ENCODE assay signal across 13 cellular contexts in the genomic region with DNA sequence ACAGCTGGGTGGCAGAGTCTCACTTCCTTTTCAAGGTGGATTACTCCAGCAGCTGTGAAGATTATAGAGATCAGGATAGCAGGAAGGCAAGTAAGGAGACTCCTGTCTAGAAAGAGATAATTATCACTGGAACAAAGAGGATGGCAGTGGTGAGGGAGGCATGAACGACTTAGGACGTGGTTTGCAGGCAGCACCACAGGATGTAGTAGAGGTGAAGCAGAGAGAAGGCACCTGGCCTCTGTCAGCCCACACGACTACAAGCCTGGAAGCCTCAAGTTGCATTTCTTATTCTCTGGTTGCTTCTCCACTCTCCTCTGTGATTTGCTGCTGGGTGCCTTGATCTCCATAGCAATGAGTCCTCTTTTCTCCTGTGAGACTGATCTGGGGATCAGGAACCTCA.
DNase-seq lines count a peak whose midpoint lies in the region; ATAC-seq and TF ChIP-seq lines count a peak whose summit lies in the region.
"Had no signal": no experiment of that assay in that cellular context is flagged by ENCODE, and none has a peak within 500 bp of the region (broad histone marks: within the 10 kb centered on the region; RNA-seq: fewer than 3 reads in every experiment).

No MANE protein-coding gene starts in this region.

- H4K20me1 ChIP-seq in OCI-LY3 (ENCODE audit: insufficient read depth, low read length) = no peaks in the 10 kb centered on the region

- no peak overlapping the region for H3K9ac ChIP-seq in OCI-LY3 (ENCODE audit: low read length)

- H3K27me3 ChIP-seq in OCI-LY3 (ENCODE audit: low read depth, low read length) = no peaks in the 10 kb centered on the region
- no peaks in the 10 kb centered on the region for H3K27me3 ChIP-seq in MG63
- H3K27me3 ChIP-seq: thyroid gland had no signal

- H3K27me3 Mint-ChIP-seq in stimulated activated naive CD8-positive, alpha-beta T cell treated with anti-CD3 and anti-CD28 coated beads, Interleukin-15, amount 100 ng/mL, for 72 hours = no peaks in the 10 kb centered on the region
- H3K27me3 Mint-ChIP-seq in activated naive CD4-positive, alpha-beta T cell treated with anti-CD3 and anti-CD28 coated beads, Interleukin-2, amount 50 U/mL, for 24 hours = no peaks in the 10 kb centered on the region
- H3K27me3 Mint-ChIP-seq in stimulated activated memory B cell treated with anti-CD40 and anti-IgM and Interleukin-4, amounts not matched to agents 10 μg/mL and 1 μg/mL and 100 μg/mL, for 72 hours = no peaks in the 10 kb centered on the region

- no peak overlapping the region for H2AFZ ChIP-seq in OCI-LY3 (ENCODE audit: low read depth, low read length)

- peaks cover 12% of the 10 kb centered on the region for H3K4me1 ChIP-seq in OCI-LY3 (ENCODE audit: low read length)

- peaks cover 15% of the 10 kb centered on the region for H3K4me1 Mint-ChIP-seq in stimulated activated naive CD8-positive, alpha-beta T cell treated with anti-CD3 and anti-CD28 coated beads, Interleukin-15, amount 100 ng/mL, for 72 hours
- H3K4me1 Mint-ChIP-seq in activated naive CD4-positive, alpha-beta T cell treated with anti-CD3 and anti-CD28 coated beads, Interleukin-2, amount 50 U/mL, for 24 hours = peaks cover 73% of the 10 kb centered on the region
- H3K4me1 Mint-ChIP-seq in stimulated activated memory B cell treated with anti-CD40 and anti-IgM and Interleukin-4, amounts not matched to agents 10 μg/mL and 1 μg/mL and 100 μg/mL, for 72 hours = peaks cover 12% of the 10 kb centered on the region

- H3K4me3 Mint-ChIP-seq in stimulated activated naive CD8-positive, alpha-beta T cell treated with anti-CD3 and anti-CD28 coated beads, Interleukin-15, amount 100 ng/mL, for 72 hours = no peak overlapping the region
- H3K4me3 Mint-ChIP-seq in activated naive CD4-positive, alpha-beta T cell treated with anti-CD3 and anti-CD28 coated beads, Interleukin-2, amount 50 U/mL, for 24 hours = peak overlapping the region; percentile 53
- H3K4me3 Mint-ChIP-seq in stimulated activated memory B cell treated with anti-CD40 and anti-IgM and Interleukin-4, amounts not matched to agents 10 μg/mL and 1 μg/mL and 100 μg/mL, for 72 hours = no peak overlapping the region

- no peak overlapping the region for H3K27ac Mint-ChIP-seq in stimulated activated naive CD8-positive, alpha-beta T cell treated with anti-CD3 and anti-CD28 coated beads, Interleukin-15, amount 100 ng/mL, for 72 hours
- peak overlapping the region; percentile 94 for H3K27ac Mint-ChIP-seq in activated naive CD4-positive, alpha-beta T cell treated with anti-CD3 and anti-CD28 coated beads, Interleukin-2, amount 50 U/mL, for 24 hours
- peak overlapping the region; percentile 31 for H3K27ac Mint-ChIP-seq in stimulated activated memory B cell treated with anti-CD40 and anti-IgM and Interleukin-4, amounts not matched to agents 10 μg/mL and 1 μg/mL and 100 μg/mL, for 72 hours

- no peaks in the 10 kb centered on the region for H3K79me2 ChIP-seq in OCI-LY3 (ENCODE audit: low read length)

- peaks cover 18% of the 10 kb centered on the region for H3K36me3 Mint-ChIP-seq in activated naive CD4-positive, alpha-beta T cell treated with anti-CD3 and anti-CD28 coated beads, Interleukin-2, amount 50 U/mL, for 24 hours
- no peaks in the 10 kb centered on the region for H3K36me3 Mint-ChIP-seq in stimulated activated memory B cell treated with anti-CD40 and anti-IgM and Interleukin-4, amounts not matched to agents 10 μg/mL and 1 μg/mL and 100 μg/mL, for 72 hours

- peak; percentile 65 for ATAC-seq in stimulated activated naive CD8-positive, alpha-beta T cell treated with anti-CD3 and anti-CD28 coated beads, Interleukin-15, amount 100 ng/mL, for 72 hours
- no peak for ATAC-seq in stimulated activated naive CD8-positive, alpha-beta T cell treated with anti-CD3 and anti-CD28 coated beads, Interleukin-15, Interleukin-2, amounts not matched to agents 100 U/mL and 50 U/mL, for 24 hours
- ATAC-seq in stimulated activated memory B cell treated with anti-CD40 and anti-IgM and Interleukin-4, amounts not matched to agents 10 μg/mL and 1 μg/mL and 100 μg/mL, for 72 hours = no peak
- ATAC-seq in GM21619 (IDR thresholded peaks at IDR 0.05; ENCODE audit: unreplicated experiment) = no peak

- no peak for TF ChIP-seq CTCF in OCI-LY3 (IDR thresholded peaks at IDR 0.05; ENCODE audit: low read depth, low read length)

- no peaks in the 10 kb centered on the region for H3K9me3 Mint-ChIP-seq in stimulated activated naive CD8-positive, alpha-beta T cell treated with anti-CD3 and anti-CD28 coated beads, Interleukin-15, amount 100 ng/mL, for 72 hours
- no peaks in the 10 kb centered on the region for H3K9me3 Mint-ChIP-seq in activated naive CD4-positive, alpha-beta T cell treated with anti-CD3 and anti-CD28 coated beads, Interleukin-2, amount 50 U/mL, for 24 hours
- no peaks in the 10 kb centered on the region for H3K9me3 Mint-ChIP-seq in stimulated activated memory B cell treated with anti-CD40 and anti-IgM and Interleukin-4, amounts not matched to agents 10 μg/mL and 1 μg/mL and 100 μg/mL, for 72 hours

- H3K9me3 ChIP-seq in OCI-LY3 (ENCODE audit: insufficient read depth, low read length) = no peaks in the 10 kb centered on the region
- no peaks in the 10 kb centered on the region for H3K9me3 ChIP-seq in MG63
- H3K9me3 ChIP-seq: thyroid gland had no signal

- no peak overlapping the region for H3K27ac ChIP-seq in OCI-LY3 (ENCODE audit: low read length)
- H3K27ac ChIP-seq: thyroid gland had no signal

- H3K4me2 ChIP-seq in OCI-LY3 (ENCODE audit: low read length) = peak overlapping the region; percentile 17; the same call in 1 of the 2 replicates

- H3K36me3 ChIP-seq in OCI-LY3 (replicated peaks; ENCODE audit: low read depth, low read length) = no peaks in the 10 kb centered on the region
- no peaks in the 10 kb centered on the region for H3K36me3 ChIP-seq in MG63
- H3K36me3 ChIP-seq: thyroid gland had no signal

- no peak for DNase-seq in stimulated activated naive CD8-positive, alpha-beta T cell treated with anti-CD3 and anti-CD28 coated beads, Interleukin-15, amount 100 ng/mL, for 72 hours
- DNase-seq in stimulated activated naive CD8-positive, alpha-beta T cell treated with anti-CD3 and anti-CD28 coated beads, Interleukin-15, Interleukin-2, amounts not matched to agents 100 U/mL and 50 U/mL, for 24 hours = no peak
- DNase-seq in COLO668 (lab: John Stamatoyannopoulos, UW; ENCODE audit: unreplicated experiment) (no peak), MG63 (no peak)
- DNase-seq: AML-193; cortex of kidney; IMR-90; stimulated activated CD4-positive, alpha-beta T cell treated with anti-CD3 and anti-CD28 coated beads, Interleukin-4, amount 100 ng/mL, for 24 hours; thyroid gland had no signal

- H3K4me3 ChIP-seq in OCI-LY3 (ENCODE audit: low read length) (no peak overlapping the region), MG63 (no peak overlapping the region)
- H3K4me3 ChIP-seq: thyroid gland had no signal

Comparison
In these comparisons a context has a peak if more than half of its experiments do, and no peak if none do; other contexts are left out.
1. H3K27ac Mint-ChIP-seq: peak in activated naive CD4-positive, alpha-beta T cell treated with anti-CD3 and anti-CD28 coated beads, Interleukin-2, amount 50 U/mL, for 24 hours (single experiment) and stimulated activated memory B cell treated with anti-CD40 and anti-IgM and Interleukin-4, amounts not matched to agents 10 μg/mL and 1 μg/mL and 100 μg/mL, for 72 hours (single experiment); none in stimulated activated naive CD8-positive, alpha-beta T cell treated with anti-CD3 and anti-CD28 coated beads, Interleukin-15, amount 100 ng/mL, for 72 hours (0 of 2).